1 cellular context compared by ENCODE assay signal in the genomic region with DNA sequence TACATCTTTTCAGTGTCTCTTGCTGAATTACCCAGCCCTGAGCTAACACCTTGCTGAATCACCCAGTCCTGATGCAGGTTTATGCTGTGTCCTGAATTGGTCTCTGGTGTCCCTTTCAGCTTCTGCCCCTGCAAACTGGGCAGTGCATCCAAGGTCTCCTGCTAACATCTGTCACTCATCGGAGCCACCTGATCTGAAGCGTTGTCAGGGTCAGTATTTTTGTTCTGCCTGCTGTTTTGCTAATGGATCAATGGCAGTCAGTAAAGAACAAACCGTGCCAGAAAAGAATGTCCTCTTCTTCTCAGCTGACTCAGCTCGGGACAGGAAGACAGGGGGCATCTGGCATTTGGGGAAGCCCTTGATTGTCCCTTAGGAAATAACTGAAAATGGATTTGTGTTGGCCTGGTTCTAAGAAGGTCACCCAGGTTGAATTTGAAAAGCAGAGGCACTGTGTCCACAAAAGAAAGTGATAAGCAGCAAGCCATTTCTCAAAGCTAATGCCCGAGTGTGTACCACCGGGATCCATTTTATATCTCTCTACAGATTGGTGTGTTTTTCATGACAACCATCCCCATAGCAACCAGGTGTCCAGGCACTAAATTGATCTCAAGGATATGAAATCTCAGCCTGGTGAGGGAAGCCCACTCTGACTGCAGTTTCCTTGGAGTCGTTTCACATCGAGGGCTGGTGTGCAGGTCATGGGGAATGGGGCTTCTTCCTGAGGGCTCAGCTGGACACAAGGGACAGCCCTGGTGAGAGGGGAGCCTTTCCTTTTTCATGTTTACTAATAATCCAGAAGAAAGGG.
TF ChIP-seq lines count a peak whose summit lies in the region.

No MANE protein-coding gene starts in this region.

TF ChIP-seq in K562, 482 proteins besides CTCF, POLR2A, EP300 and RAD21 (continued from another document):
- TF ChIP-seq, protein P1, sequence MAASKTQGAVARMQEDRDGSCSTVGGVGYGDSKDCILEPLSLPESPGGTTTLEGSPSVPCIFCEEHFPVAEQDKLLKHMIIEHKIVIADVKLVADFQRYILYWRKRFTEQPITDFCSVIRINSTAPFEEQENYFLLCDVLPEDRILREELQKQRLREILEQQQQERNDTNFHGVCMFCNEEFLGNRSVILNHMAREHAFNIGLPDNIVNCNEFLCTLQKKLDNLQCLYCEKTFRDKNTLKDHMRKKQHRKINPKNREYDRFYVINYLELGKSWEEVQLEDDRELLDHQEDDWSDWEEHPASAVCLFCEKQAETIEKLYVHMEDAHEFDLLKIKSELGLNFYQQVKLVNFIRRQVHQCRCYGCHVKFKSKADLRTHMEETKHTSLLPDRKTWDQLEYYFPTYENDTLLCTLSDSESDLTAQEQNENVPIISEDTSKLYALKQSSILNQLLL (CRISPR knock-in tag; IDR thresholded peaks at IDR 0.05; ENCODE audit: borderline replicate concordance), result no peak
- TF ChIP-seq THRAP3 (IDR thresholded peaks at IDR 0.05; ENCODE audit: borderline replicate concordance), result no peak
- TF ChIP-seq TARDBP (IDR thresholded peaks at IDR 0.05), result no peak
- no peak for TF ChIP-seq FOS (IDR thresholded peaks at IDR 0.05; ENCODE audit: extremely low read depth, insufficient read length)
- TF ChIP-seq SUPT5H (IDR thresholded peaks at IDR 0.05), result no peak
- TF ChIP-seq RFX7 (CRISPR knock-in tag; IDR thresholded peaks at IDR 0.05), result no peak
- TF ChIP-seq, protein P2, sequence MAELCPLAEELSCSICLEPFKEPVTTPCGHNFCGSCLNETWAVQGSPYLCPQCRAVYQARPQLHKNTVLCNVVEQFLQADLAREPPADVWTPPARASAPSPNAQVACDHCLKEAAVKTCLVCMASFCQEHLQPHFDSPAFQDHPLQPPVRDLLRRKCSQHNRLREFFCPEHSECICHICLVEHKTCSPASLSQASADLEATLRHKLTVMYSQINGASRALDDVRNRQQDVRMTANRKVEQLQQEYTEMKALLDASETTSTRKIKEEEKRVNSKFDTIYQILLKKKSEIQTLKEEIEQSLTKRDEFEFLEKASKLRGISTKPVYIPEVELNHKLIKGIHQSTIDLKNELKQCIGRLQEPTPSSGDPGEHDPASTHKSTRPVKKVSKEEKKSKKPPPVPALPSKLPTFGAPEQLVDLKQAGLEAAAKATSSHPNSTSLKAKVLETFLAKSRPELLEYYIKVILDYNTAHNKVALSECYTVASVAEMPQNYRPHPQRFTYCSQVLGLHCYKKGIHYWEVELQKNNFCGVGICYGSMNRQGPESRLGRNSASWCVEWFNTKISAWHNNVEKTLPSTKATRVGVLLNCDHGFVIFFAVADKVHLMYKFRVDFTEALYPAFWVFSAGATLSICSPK (IDR thresholded peaks at IDR 0.05; ENCODE audit: borderline replicate concordance), result no peak
- TF ChIP-seq NFE2 (IDR thresholded peaks at IDR 0.05; ENCODE audit: low read depth), result 0 out of 2 replicates have a peak, but pooled peaks have one; percentile 19
